32 cellular contexts compared by ENCODE assay signal in the genomic region with DNA sequence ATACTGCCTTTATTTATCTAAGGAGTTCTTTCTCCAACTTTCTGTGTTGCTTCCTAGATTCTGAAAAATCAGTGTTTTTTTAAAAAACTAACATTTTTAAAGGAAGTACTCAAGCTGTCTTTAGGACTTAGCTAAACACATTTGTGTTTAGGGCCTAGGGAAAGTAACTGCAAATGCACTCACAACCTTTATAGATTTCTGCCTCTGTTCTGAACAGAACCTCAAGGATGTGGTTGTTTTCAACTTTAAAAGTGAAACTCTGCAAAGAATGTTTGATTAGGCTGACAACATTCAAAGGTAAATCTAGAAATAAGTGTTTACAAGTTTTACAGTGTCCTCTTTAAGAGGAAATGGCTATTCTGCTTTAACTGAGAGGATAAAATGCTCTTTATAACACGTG. TPM values are rescaled to one million over a fixed set of nuclear protein-coding genes. Genes with fewer than 3 reads are reported as not detected.
"Had no signal": no experiment of that assay in that cellular context is flagged by ENCODE, and none has a peak within 500 bp of the region (broad histone marks: within the 10 kb centered on the region; RNA-seq: fewer than 3 reads in every experiment).

No MANE protein-coding gene starts in this region.

- DNase-seq: activated B cell treated with CpG ODN at 0.5 μM for 24 hours; activated CD4-positive, alpha-beta T cell treated with anti-CD3 and anti-CD28 coated beads for 48 hours; activated CD4-positive, alpha-beta T cell treated with anti-CD3 and anti-CD28 coated beads, Interleukin-2, amount 50 U/mL, for 1 hour; activated CD4-positive, alpha-beta T cell treated with anti-CD3 and anti-CD28 coated beads, Interleukin-2, amount 50 U/mL, for 48 hours; activated CD8-positive, alpha-beta memory T cell treated with anti-CD3 and anti-CD28 coated beads for 24 hours; activated CD8-positive, alpha-beta T cell treated with anti-CD3 and anti-CD28 coated beads for 36 hours; activated effector memory CD4-positive, alpha-beta T cell treated with Interleukin-2 at 50 U/mL for 16 hours; activated gamma-delta T cell treated with Interleukin-2 at 50 U/mL for 16 hours; activated naive CD4-positive, alpha-beta T cell treated with anti-CD3 and anti-CD28 coated beads, Interleukin-2, amount 50 U/mL, for 16 hours; activated naive CD4-positive, alpha-beta T cell treated with Interleukin-2 at 50 U/mL for 16 hours; activated T-cell treated with anti-CD3 and anti-CD28 coated beads, Interleukin-2, amount 50 U/mL, for 4 hours; amniotic stem cell; anterior cingulate cortex; brain microvascular endothelial cell; cortex of kidney; dermis blood vessel endothelial cell; effector CD4-positive, alpha-beta T cell; effector memory CD8-positive, alpha-beta T cell; erythroblast; foreskin keratinocyte; gastrocnemius medialis; glutamatergic neuron; T-cell; T1000; WERI-Rb-1 had no signal

- H3K4me1 ChIP-seq: esophagus muscularis mucosa, foreskin keratinocyte, gastrocnemius medialis had no signal

- H3K27ac ChIP-seq: brain microvascular endothelial cell, esophagus muscularis mucosa, foreskin keratinocyte, gastrocnemius medialis, WERI-Rb-1 had no signal

- H3K36me3 ChIP-seq: brain microvascular endothelial cell, esophagus muscularis mucosa, gastrocnemius medialis, WERI-Rb-1 had no signal

- H3K27me3 ChIP-seq: brain microvascular endothelial cell, esophagus muscularis mucosa, foreskin keratinocyte, gastrocnemius medialis had no signal

- H3K4me3 ChIP-seq: esophagus muscularis mucosa, gastrocnemius medialis had no signal

- ATAC-seq: activated CD4-positive, CD25-positive, alpha-beta regulatory T cell treated with anti-CD3 and anti-CD28 coated beads, Interleukin-2, amount 50 U/mL, for 24 hours; activated CD8-positive, alpha-beta T cell treated with anti-CD3 and anti-CD28 coated beads for 36 hours; activated T-cell treated with anti-CD3 and anti-CD28 coated beads, Interleukin-2, amount 50 U/mL, for 4 hours; activated T-helper 17 cell treated with anti-CD3 and anti-CD28 coated beads, Interleukin-2, amount 50 U/mL, for 72 hours; effector memory CD8-positive, alpha-beta T cell; foreskin keratinocyte; gastrocnemius medialis; T-cell had no signal

- H3K9me3 ChIP-seq: esophagus muscularis mucosa, gastrocnemius medialis had no signal

RNA-seq across cellular contexts. Expression of gene CNTN5, which starts 55.4 kb away (rescaled TPM):
- total RNA-seq: activated B cell treated with CpG ODN at 0.5 μM for 24 hours; activated CD8-positive, alpha-beta T cell treated with anti-CD3 and anti-CD28 coated beads for 36 hours; activated T-cell treated with anti-CD3 and anti-CD28 coated beads, Interleukin-2, amount 50 U/mL, for 4 hours; activated T-helper 17 cell treated with anti-CD3 and anti-CD28 coated beads, Interleukin-2, amount 50 U/mL, for 72 hours; bronchial epithelial cell; cardiac septum; chondrocyte; dermis blood vessel endothelial cell; foreskin keratinocyte; T-cell; T-helper 2 cell treated with Interferon-gamma antibody and Interleukin-4, amounts not matched to agents 100 ng/mL and 5 ng/mL, for 36 hours had no signal
- polyA plus RNA-seq: foreskin keratinocyte had no signal
